13 cellular contexts compared by ENCODE assay signal in genomic region chr22:37435970-37436603, GRCh38. TPM values are rescaled to one million over a fixed set of nuclear protein-coding genes. Genes with fewer than 3 reads are reported as not detected.
DNase-seq lines count a peak whose midpoint lies in the region; ATAC-seq, FAIRE-seq and TF ChIP-seq lines count a peak whose summit lies in the region.
"Had no signal": no experiment of that assay in that cellular context is flagged by ENCODE, and none has a peak within 500 bp of the region (broad histone marks: within the 10 kb centered on the region; RNA-seq: fewer than 3 reads in every experiment).

No MANE protein-coding gene starts in this region.

- POLR2A ChIA-PET in HepG2 (lab: Yijun Ruan, JAX), result no interaction called here

- no peaks in the 10 kb centered on the region for H4K20me1 ChIP-seq in HepG2 (ENCODE audit: insufficient read depth, low read length)
- no peaks in the 10 kb centered on the region for H4K20me1 ChIP-seq in neural progenitor cell (ENCODE audit: low read depth)
- H4K20me1 ChIP-seq: BLaER1 had no signal

- no peaks in the 10 kb centered on the region for H3K36me3 ChIP-seq in HepG2 (replicated peaks in 1 of 2; ENCODE audit: control insufficient read depth in 1 of 2, insufficient read depth in 2 of 2, low read length in 2 of 2)
- H3K36me3 ChIP-seq in right lobe of liver, result no peaks in the 10 kb centered on the region
- H3K36me3 ChIP-seq in neural progenitor cell, result no peaks in the 10 kb centered on the region
- H3K36me3 ChIP-seq in ovary, result no peaks in the 10 kb centered on the region
- H3K36me3 ChIP-seq: BLaER1 had no signal

- H3K4me1 ChIP-seq in HepG2 (ENCODE audit: insufficient read depth, low read length) (peaks cover 26% of the 10 kb centered on the region), right lobe of liver (no peaks in the 10 kb centered on the region), neural progenitor cell (peaks cover 9% of the 10 kb centered on the region), ovary (ENCODE audit: insufficient read depth) (no peaks in the 10 kb centered on the region)

- TF ChIP-seq CTCF in HepG2 (CRISPR knock-in tag; IDR thresholded peaks at IDR 0.05) (no peak), right lobe of liver (IDR thresholded peaks at IDR 0.05) (no peak), neural progenitor cell (IDR thresholded peaks at IDR 0.05) (no peak), ovary (IDR thresholded peaks at IDR 0.05) (no peak)

- peaks cover 4% of the 10 kb centered on the region for H3K9me3 Mint-ChIP-seq in neural progenitor cell
- H3K9me3 Mint-ChIP-seq: CD4-positive, CD25-positive, alpha-beta regulatory T cell had no signal

- DNase-seq in HepG2 (ENCODE audit: low spot score), result no peak
- DNase-seq in right lobe of liver, result no peak
- peak; percentile 56 for DNase-seq in ecto neural progenitor cell (ENCODE audit: low spot score)
- no peak for DNase-seq in neural progenitor cell (ENCODE audit: low spot score)
- no peak for DNase-seq in activated gamma-delta T cell treated with Interleukin-2 at 50 U/mL for 16 hours
- DNase-seq in occipital lobe (lab: John Stamatoyannopoulos, UW), result no peak
- DNase-seq in ovary, result no peak
- DNase-seq: 8988T; AML-193; CD4-positive, CD25-positive, alpha-beta regulatory T cell; H7 had no signal

- in situ Hi-C loops in HepG2 (cut with HindIII; ENCODE audit: extremely low pct_ligation_motif_present, low pct_unique_long_range_greater_than_20kb), result no loop called here

- no peak overlapping the region for H3K27ac ChIP-seq in HepG2 (ENCODE audit: extremely low read length, insufficient read depth, low read length)
- H3K27ac ChIP-seq in right lobe of liver, result no peak overlapping the region
- no peak overlapping the region for H3K27ac ChIP-seq in neural progenitor cell
- no peak overlapping the region for H3K27ac ChIP-seq in ovary
- H3K27ac ChIP-seq: BLaER1 had no signal

- ATAC-seq in HepG2 (no peak), right lobe of liver (no peak)

- no peaks in the 10 kb centered on the region for H3K36me3 Mint-ChIP-seq in neural progenitor cell

- H3F3A ChIP-seq in neural progenitor cell (ENCODE audit: low read depth), result no peaks in the 10 kb centered on the region

- CTCF ChIA-PET in HepG2 (lab: Yijun Ruan, JAX; ENCODE audit: low intra/inter-chr PET ratio, low total read pairs), result no interaction called here

- H3K9me3 ChIP-seq in HepG2 (ENCODE audit: low read length), result no peaks in the 10 kb centered on the region
- no peaks in the 10 kb centered on the region for H3K9me3 ChIP-seq in right lobe of liver
- H3K9me3 ChIP-seq in neural progenitor cell (ENCODE audit: low read depth), result no peaks in the 10 kb centered on the region
- peaks cover 0 to 2% of the 10 kb centered on the region in 2 donors for H3K9me3 ChIP-seq in ovary

- H3K9ac ChIP-seq in HepG2 (ENCODE audit: insufficient read depth, low read depth, low read length) (no peak overlapping the region), neural progenitor cell (no peak overlapping the region)
- H3K9ac ChIP-seq: BLaER1 had no signal

- BruUV-seq in HepG2 (replicated peaks; lab: Mats Ljungman, UMichigan), result no TSS peak

- H3K4me3 Mint-ChIP-seq in neural progenitor cell, result no peak overlapping the region
- H3K4me3 Mint-ChIP-seq: CD4-positive, CD25-positive, alpha-beta regulatory T cell had no signal

- TF ChIP-seq POLR2A in HepG2 (IDR thresholded peaks at IDR 0.05; ENCODE audit: insufficient read depth in 1 of 2, low read depth in 2 of 2, low read length in 2 of 2) (no peak), right lobe of liver (IDR thresholded peaks at IDR 0.05) (no peak), ovary (IDR thresholded peaks at IDR 0.05) (no peak)

- TF ChIP-seq EP300 in HepG2 (IDR thresholded peaks at IDR 0.05; ENCODE audit: low read depth in 2 of 2, low read length in 2 of 2) (no peak), HepG2 (CRISPR knock-in tag; IDR thresholded peaks at IDR 0.05; ENCODE audit: borderline replicate concordance) (no peak), ovary (IDR thresholded peaks at IDR 0.05) (no peak)

- H3K4me2 ChIP-seq in HepG2 (ENCODE audit: low read depth, low read length), result no peak overlapping the region
- no peak overlapping the region for H3K4me2 ChIP-seq in neural progenitor cell
- H3K4me2 ChIP-seq: BLaER1 had no signal

- 26% methylated on average over 5 of the region's 5 CpGs for WGBS in HepG2 (ENCODE audit: low lambda C conversion rate)
- WGBS in right lobe of liver (ENCODE audit: insufficient coverage, low coverage, low lambda C conversion rate, missing lambda C conversion rate), result 86% methylated on average over 2 of the region's 5 CpGs
- 77 to 89% (median 78%) methylated on average over 5 of the region's 5 CpGs for WGBS in ovary, 3 donors

- H3K27me3 ChIP-seq in HepG2 (ENCODE audit: control insufficient read depth in 1 of 2, insufficient read depth in 2 of 2, low read length in 2 of 2), result peaks cover 8 to 38% of the 10 kb centered on the region in 2 experiments; a peak in 4 of 5 replicates
- H3K27me3 ChIP-seq in right lobe of liver, result no peaks in the 10 kb centered on the region
- H3K27me3 ChIP-seq in neural progenitor cell, result no peaks in the 10 kb centered on the region
- no peaks in the 10 kb centered on the region for H3K27me3 ChIP-seq in ovary
- H3K27me3 ChIP-seq: BLaER1 had no signal

- intact Hi-C loops in HepG2 (cut with micrococcal nuclease; ENCODE audit: unreplicated experiment) (no loop called here), right lobe of liver (cut with DNase I) (no loop called here), ovary (cut with DNase I) (no loop called here)

- H2AFZ ChIP-seq in HepG2 (ENCODE audit: low read length) (no peak overlapping the region), neural progenitor cell (replicated peaks) (peak overlapping the region; percentile 85)

- H3K4me3 ChIP-seq in HepG2 (replicated peaks in 1 of 3; ENCODE audit: insufficient read depth in 1 of 3, low read depth in 2 of 3, low read length in 3 of 3) (no peak overlapping the region), right lobe of liver (no peak overlapping the region), neural progenitor cell (no peak overlapping the region), ovary (no peak overlapping the region)
- H3K4me3 ChIP-seq: BLaER1 had no signal

- H3K27ac Mint-ChIP-seq in neural progenitor cell, result peak overlapping the region; percentile 34
- H3K27ac Mint-ChIP-seq: CD4-positive, CD25-positive, alpha-beta regulatory T cell had no signal

- peaks cover 8% of the 10 kb centered on the region for H3K27me3 Mint-ChIP-seq in neural progenitor cell (ENCODE audit: insufficient read depth, low read depth)

- no peak for FAIRE-seq in HepG2 (lab: Jason Lieb, UNC)

- H3K79me2 ChIP-seq in HepG2 (ENCODE audit: insufficient read depth, low read length) (no peaks in the 10 kb centered on the region), neural progenitor cell (ENCODE audit: low read depth) (no peaks in the 10 kb centered on the region)

- no peak for TF ChIP-seq RAD21 in HepG2 (CRISPR knock-in tag; IDR thresholded peaks at IDR 0.05)

- H3K4me1 Mint-ChIP-seq in neural progenitor cell, result peaks cover 21% of the 10 kb centered on the region

RNA-seq across cellular contexts. Expression of gene ELFN2, which starts 8.8 kb away (rescaled TPM):
- total RNA-seq in HepG2 (2016; rRNA removed; fragmentation: Illumina TruSeq; extraction: Trizol) (not detected in 2 replicates), right lobe of liver (under 1 TPM; 0.07 to 0.93 (median 0.49) TPM), neural progenitor cell (ENCODE audit: low replicate concordance) (0.82 and 1.1 TPM in 2 replicates), occipital lobe (14.7 TPM), ovary (under 1 TPM in 2 of 7 donors, not detected in 5; 0.02 to 0.03 TPM)
- total RNA-seq in HepG2 (2016; cell fraction: cytosol; rRNA removed; fragmentation: Illumina TruSeq; extraction: Trizol; ENCODE audit: low read depth), result not detected in 2 replicates
- not detected in 2 replicates for total RNA-seq in HepG2 (2016; cell fraction: insoluble cytoplasmic fraction; rRNA removed; fragmentation: Illumina TruSeq; extraction: Trizol)
- not detected in 2 replicates for total RNA-seq in HepG2 (2016; cell fraction: membrane; rRNA removed; fragmentation: Illumina TruSeq; extraction: Trizol)
- total RNA-seq in HepG2 (2016; cell fraction: nucleus; rRNA removed; fragmentation: Illumina TruSeq; extraction: Trizol), result not detected in 2 replicates
- polyA plus RNA-seq in HepG2 (2011; rRNA removed) (0.01 TPM in 1 of 2 replicates, not detected in the other), ovary (under 1 TPM; 0.01 to 0.05 TPM)
- polyA plus RNA-seq in HepG2 (2011; cell fraction: cytosol; rRNA removed), result not detected in 2 replicates
- polyA plus RNA-seq in HepG2 (2011; cell fraction: nucleus; rRNA removed), result 0.03 TPM in 2 replicates
- 0.01 and 0.09 TPM in 2 replicates for polyA plus RNA-seq in HepG2 (2012)
- polyA plus RNA-seq in HepG2 (2016; cell fraction: cytosol; fragmentation: Illumina TruSeq; extraction: Trizol; ENCODE audit: low read depth), result not detected in 2 replicates
- polyA plus RNA-seq in HepG2 (2016; cell fraction: insoluble cytoplasmic fraction; fragmentation: Illumina TruSeq; extraction: Trizol; ENCODE audit: low read depth), result not detected in 2 replicates
- polyA plus RNA-seq in HepG2 (2016; cell fraction: membrane; fragmentation: Illumina TruSeq; extraction: Trizol; ENCODE audit: low read depth), result not detected in 2 replicates
- not detected in 2 replicates for polyA plus RNA-seq in HepG2 (2016; cell fraction: nucleus; fragmentation: Illumina TruSeq; extraction: Trizol; ENCODE audit: insufficient read depth, low read depth)
- 0.47 TPM in 1 of 2 replicates, not detected in the other for polyA minus RNA-seq in HepG2 (2011; rRNA and poly(A)+ RNA removed; ENCODE audit: low replicate concordance)
- polyA minus RNA-seq in HepG2 (2011; cell fraction: cytosol; rRNA and poly(A)+ RNA removed), result not detected in 2 replicates
- not detected in 2 replicates for polyA minus RNA-seq in HepG2 (2011; cell fraction: nucleus; rRNA and poly(A)+ RNA removed)
- total RNA-seq: HT-29 had no signal
- polyA plus RNA-seq: CD4-positive, CD25-positive, alpha-beta regulatory T cell had no signal

RNA-seq across cellular contexts. Expression of gene MFNG, which starts 50.1 kb away (rescaled TPM):
- total RNA-seq in HepG2 (2016; rRNA removed; fragmentation: Illumina TruSeq; extraction: Trizol) (1.0 and 1.1 TPM in 2 replicates), right lobe of liver (10 to 100 TPM in 4 of 6 experiments, 1 to 10 TPM in 2; 5.6 to 14.4 (median 10.2) TPM), neural progenitor cell (ENCODE audit: low replicate concordance) (2.3 and 10.6 TPM in 2 replicates), occipital lobe (3.9 TPM), ovary (10 to 100 TPM in 1 of 7 donors, 1 to 10 TPM in 6; 4.4 to 11.1 (median 7.1) TPM)
- 0.35 and 1.1 TPM in 2 replicates for total RNA-seq in HepG2 (2016; cell fraction: cytosol; rRNA removed; fragmentation: Illumina TruSeq; extraction: Trizol; ENCODE audit: low read depth)
- 0.55 and 0.80 TPM in 2 replicates for total RNA-seq in HepG2 (2016; cell fraction: insoluble cytoplasmic fraction; rRNA removed; fragmentation: Illumina TruSeq; extraction: Trizol)
- total RNA-seq in HepG2 (2016; cell fraction: membrane; rRNA removed; fragmentation: Illumina TruSeq; extraction: Trizol), result 1.4 and 1.9 TPM in 2 replicates
- total RNA-seq in HepG2 (2016; cell fraction: nucleus; rRNA removed; fragmentation: Illumina TruSeq; extraction: Trizol), result 0.56 and 1.6 TPM in 2 replicates
- polyA plus RNA-seq in HepG2 (2011; rRNA removed) (11.7 and 19.8 TPM in 2 replicates), ovary (1 to 10 TPM; 4.7 to 7.1 TPM)
- polyA plus RNA-seq in HepG2 (2011; cell fraction: cytosol; rRNA removed), result 15.3 and 15.7 TPM in 2 replicates
- polyA plus RNA-seq in HepG2 (2011; cell fraction: nucleus; rRNA removed), result 37.0 and 46.6 TPM in 2 replicates
- polyA plus RNA-seq in HepG2 (2012), result 14.5 and 20.0 TPM in 2 replicates
- 0.79 and 0.97 TPM in 2 replicates for polyA plus RNA-seq in HepG2 (2016; cell fraction: cytosol; fragmentation: Illumina TruSeq; extraction: Trizol; ENCODE audit: low read depth)
- 0.81 and 0.93 TPM in 2 replicates for polyA plus RNA-seq in HepG2 (2016; cell fraction: insoluble cytoplasmic fraction; fragmentation: Illumina TruSeq; extraction: Trizol; ENCODE audit: low read depth)
- 1.1 and 1.3 TPM in 2 replicates for polyA plus RNA-seq in HepG2 (2016; cell fraction: membrane; fragmentation: Illumina TruSeq; extraction: Trizol; ENCODE audit: low read depth)
- polyA plus RNA-seq in HepG2 (2016; cell fraction: nucleus; fragmentation: Illumina TruSeq; extraction: Trizol; ENCODE audit: insufficient read depth, low read depth), result 1.3 and 4.5 TPM in 2 replicates
- polyA minus RNA-seq in HepG2 (2011; rRNA and poly(A)+ RNA removed; ENCODE audit: low replicate concordance), result 0.77 and 12.5 TPM in 2 replicates
- 3.2 and 6.1 TPM in 2 replicates for polyA minus RNA-seq in HepG2 (2011; cell fraction: cytosol; rRNA and poly(A)+ RNA removed)
- 6.1 and 9.8 TPM in 2 replicates for polyA minus RNA-seq in HepG2 (2011; cell fraction: nucleus; rRNA and poly(A)+ RNA removed)
